Comparison of ENCODE assay signal across 14 cellular contexts in genomic region chr17:43482103-43483012, GRCh38. TPM values are rescaled to one million over a fixed set of nuclear protein-coding genes. Genes with fewer than 3 reads are reported as not detected.
DNase-seq lines count a peak whose midpoint lies in the region; ATAC-seq and TF ChIP-seq lines count a peak whose summit lies in the region.
"Had no signal": no experiment of that assay in that cellular context is flagged by ENCODE, and none has a peak within 500 bp of the region (broad histone marks: within the 10 kb centered on the region; RNA-seq: fewer than 3 reads in every experiment).

No MANE protein-coding gene starts in this region.

- peak overlapping the region; percentile 55 to 90 (median 71); a peak in 20 of 22 replicates for H3K4me2 ChIP-seq in BLaER1 treated with 17β-estradiol and CSF1 and Interleukin-3, amounts not matched to agents 10 nM and 100 nM
- no peak overlapping the region for H3K4me2 ChIP-seq in Karpas-422 (ENCODE audit: low read depth, low read length, poor library complexity, severe bottlenecking)
- no peak overlapping the region for H3K4me2 ChIP-seq in neural progenitor cell

- peak overlapping the region; percentile 67 to 94 (median 86); a peak in 17 of 22 replicates for H3K9ac ChIP-seq in BLaER1 treated with 17β-estradiol and CSF1 and Interleukin-3, amounts not matched to agents 10 nM and 100 nM
- H3K9ac ChIP-seq in Karpas-422 (ENCODE audit: low read length) (no peak overlapping the region), neural progenitor cell (no peak overlapping the region)

- no peak overlapping the region for H3K4me3 Mint-ChIP-seq in dendritic cell treated with granulocyte-macrophage colony-stimulating factor and Interleukin-4, amounts not matched to agents 40 ng/mL and 50 ng/mL, for 4 days
- no peak overlapping the region for H3K4me3 Mint-ChIP-seq in neural progenitor cell

- peak overlapping the region; percentile 69 to 91 (median 72); a peak in 21 of 22 replicates for H3K27ac ChIP-seq in BLaER1 treated with 17β-estradiol and CSF1 and Interleukin-3, amounts not matched to agents 10 nM and 100 nM
- H3K27ac ChIP-seq in Karpas-422 (ENCODE audit: low read length) = no peak overlapping the region
- H3K27ac ChIP-seq in neural progenitor cell = no peak overlapping the region
- no peak overlapping the region for H3K27ac ChIP-seq in adrenal gland

- no peak overlapping the region for H3K4me3 ChIP-seq in BLaER1 treated with 17β-estradiol and CSF1 and Interleukin-3, amounts not matched to agents 10 nM and 100 nM
- H3K4me3 ChIP-seq in Karpas-422 (ENCODE audit: low read length) (no peak overlapping the region), neural progenitor cell (no peak overlapping the region), adrenal gland (no peak overlapping the region)
- H3K4me3 ChIP-seq: prostate gland had no signal

- no peak for TF ChIP-seq CTCF in neural progenitor cell (IDR thresholded peaks at IDR 0.05)
- TF ChIP-seq CTCF in adrenal gland (IDR thresholded peaks at IDR 0.05) = no peak

- H3K9me2 ChIP-seq in Karpas-422 (replicated peaks; ENCODE audit: insufficient read depth, low read length) = no peaks in the 10 kb centered on the region

- peaks cover 43% of the 10 kb centered on the region for H3K4me1 Mint-ChIP-seq in dendritic cell treated with granulocyte-macrophage colony-stimulating factor and Interleukin-4, amounts not matched to agents 40 ng/mL and 50 ng/mL, for 4 days (ENCODE audit: low read depth)
- H3K4me1 Mint-ChIP-seq in neural progenitor cell = peaks cover 23% of the 10 kb centered on the region

- TF ChIP-seq POLR2A in adrenal gland (IDR thresholded peaks at IDR 0.05) = no peak

- H3K27me3 ChIP-seq in BLaER1 treated with 17β-estradiol and CSF1 and Interleukin-3, amounts not matched to agents 10 nM and 100 nM = no peaks in the 10 kb centered on the region
- H3K27me3 ChIP-seq in Karpas-422 (ENCODE audit: low read length) = no peaks in the 10 kb centered on the region
- no peaks in the 10 kb centered on the region for H3K27me3 ChIP-seq in neural progenitor cell
- no peaks in the 10 kb centered on the region for H3K27me3 ChIP-seq in adrenal gland

- H3K79me2 ChIP-seq in Karpas-422 (ENCODE audit: low read length) = peaks cover 36% of the 10 kb centered on the region
- H3K79me2 ChIP-seq in neural progenitor cell (ENCODE audit: low read depth) = peaks cover 36% of the 10 kb centered on the region

- no peaks in the 10 kb centered on the region for H3F3A ChIP-seq in neural progenitor cell (ENCODE audit: low read depth)

- no peaks in the 10 kb centered on the region for H3K27me3 Mint-ChIP-seq in dendritic cell treated with granulocyte-macrophage colony-stimulating factor and Interleukin-4, amounts not matched to agents 40 ng/mL and 50 ng/mL, for 4 days
- H3K27me3 Mint-ChIP-seq in neural progenitor cell (ENCODE audit: insufficient read depth, low read depth) = peaks cover 3% of the 10 kb centered on the region

- peaks cover 0 to 32% (median 8%) of the 10 kb centered on the region in 11 experiments; a peak in 11 of 22 replicates for H4K20me1 ChIP-seq in BLaER1 treated with 17β-estradiol and CSF1 and Interleukin-3, amounts not matched to agents 10 nM and 100 nM
- H4K20me1 ChIP-seq in Karpas-422 (ENCODE audit: insufficient read depth, low read depth, low read length) (no peaks in the 10 kb centered on the region), neural progenitor cell (ENCODE audit: low read depth) (peaks cover 3% of the 10 kb centered on the region)

- intact Hi-C loops in dendritic cell treated with granulocyte-macrophage colony-stimulating factor and Interleukin-4, amounts not matched to agents 40 ng/mL and 50 ng/mL, for 4 days (cut with micrococcal nuclease) = loop anchor here (1.0 kb wide), 2 partner anchors 88 to 114 kb away; no protein-coding TSS in a partner anchor
- intact Hi-C loops in adrenal gland (cut with DNase I) = loop anchor here (2.0 kb wide), 1 partner anchor 88 kb away; no protein-coding TSS in a partner anchor

- peak overlapping the region; percentile 97 for H3K27ac Mint-ChIP-seq in dendritic cell treated with granulocyte-macrophage colony-stimulating factor and Interleukin-4, amounts not matched to agents 40 ng/mL and 50 ng/mL, for 4 days
- H3K27ac Mint-ChIP-seq in neural progenitor cell = no peak overlapping the region

- H3K36me3 ChIP-seq in BLaER1 treated with 17β-estradiol and CSF1 and Interleukin-3, amounts not matched to agents 10 nM and 100 nM = no peaks in the 10 kb centered on the region
- H3K36me3 ChIP-seq in Karpas-422 (ENCODE audit: insufficient read depth, low read length) = no peaks in the 10 kb centered on the region
- H3K36me3 ChIP-seq in neural progenitor cell = no peaks in the 10 kb centered on the region
- H3K36me3 ChIP-seq in adrenal gland (replicated peaks in 1 of 2) = no peaks in the 10 kb centered on the region
- H3K36me3 ChIP-seq: prostate gland had no signal

- no peaks in the 10 kb centered on the region for H3K9me3 Mint-ChIP-seq in dendritic cell treated with granulocyte-macrophage colony-stimulating factor and Interleukin-4, amounts not matched to agents 40 ng/mL and 50 ng/mL, for 4 days
- H3K9me3 Mint-ChIP-seq in neural progenitor cell = no peaks in the 10 kb centered on the region

- H3K36me3 Mint-ChIP-seq in dendritic cell treated with granulocyte-macrophage colony-stimulating factor and Interleukin-4, amounts not matched to agents 40 ng/mL and 50 ng/mL, for 4 days (ENCODE audit: low read depth) = peaks cover 15% of the 10 kb centered on the region
- H3K36me3 Mint-ChIP-seq in neural progenitor cell = no peaks in the 10 kb centered on the region

- no peaks in the 10 kb centered on the region for H3K9me3 ChIP-seq in BLaER1 treated with 17β-estradiol and CSF1 and Interleukin-3, amounts not matched to agents 10 nM and 100 nM (replicated peaks in 1 of 11)
- H3K9me3 ChIP-seq in Karpas-422 (ENCODE audit: low read length) (no peaks in the 10 kb centered on the region), neural progenitor cell (ENCODE audit: low read depth) (no peaks in the 10 kb centered on the region), adrenal gland (replicated peaks in 1 of 3) (no peaks in the 10 kb centered on the region)
- H3K9me3 ChIP-seq: prostate gland had no signal

- no peak for ATAC-seq in GM19328 (IDR thresholded peaks at IDR 0.05; ENCODE audit: unreplicated experiment)

- 73 to 78% (median 77%) methylated on average over 11 of the region's 11 CpGs for WGBS in adrenal gland, 4 donors

- DNase-seq in Karpas-422 = peak; percentile 36
- no peak for DNase-seq in neural progenitor cell (ENCODE audit: low spot score)
- DNase-seq in GF-D8 (lab: John Stamatoyannopoulos, UW) = no peak
- DNase-seq in NCI-H1105 (lab: John Stamatoyannopoulos, UW) = no peak
- DNase-seq in adrenal gland = no peak
- DNase-seq: activated CD8-positive, alpha-beta memory T cell treated with anti-CD3 and anti-CD28 coated beads, Interleukin-2, amount 50 U/mL, for 4 hours; KBM-7; NCI-H187; SHP77; stimulated activated CD4-positive, alpha-beta T cell treated with anti-CD3 and anti-CD28 coated beads, Interleukin-2, amount 100 ng/mL, for 24 hours had no signal

- H3K4me1 ChIP-seq in BLaER1 treated with 17β-estradiol and CSF1 and Interleukin-3, amounts not matched to agents 10 nM and 100 nM = peaks cover 29 to 44% (median 38%) of the 10 kb centered on the region in 10 experiments
- H3K4me1 ChIP-seq in Karpas-422 (ENCODE audit: low read length) (peaks cover 23% of the 10 kb centered on the region), neural progenitor cell (peaks cover 11% of the 10 kb centered on the region), adrenal gland (replicated peaks in 1 of 2) (peaks cover 11 to 36% of the 10 kb centered on the region in 2 donors)

- H2AFZ ChIP-seq in Karpas-422 (ENCODE audit: low read length) (0 out of 2 replicates have a peak overlapping the region, but pooled peaks have one; percentile 23), neural progenitor cell (replicated peaks) (peak overlapping the region; percentile 18)

RNA-seq across cellular contexts. Expression of gene DHX8, which starts 1.4 kb away (rescaled TPM):
- total RNA-seq in Karpas-422 (2014; rRNA removed; shearing (Covaris generic); ENCODE audit: low replicate concordance) = 23.7 and 34.9 TPM in 2 replicates
- 46.8 and 134 TPM in 2 replicates for total RNA-seq in neural progenitor cell (ENCODE audit: low replicate concordance)
- 10 to 100 TPM; 15.2 to 43.6 (median 33.5) TPM for total RNA-seq in adrenal gland
- 10 to 100 TPM; 28.9 to 37.7 (median 30.9) TPM for polyA plus RNA-seq in adrenal gland

Comparison
In these comparisons a context has a peak if more than half of its experiments do, and no peak if none do; other contexts are left out.
1. H3K27ac ChIP-seq: peak in BLaER1 treated with 17β-estradiol and CSF1 and Interleukin-3, amounts not matched to agents 10 nM and 100 nM (11 of 11); none in Karpas-422 (single experiment), neural progenitor cell (single experiment) and adrenal gland (0 of 5).
2. H3K4me2 ChIP-seq: peak in BLaER1 treated with 17β-estradiol and CSF1 and Interleukin-3, amounts not matched to agents 10 nM and 100 nM (11 of 11); none in Karpas-422 (single experiment) and neural progenitor cell (single experiment).
3. H3K9ac ChIP-seq: peak in BLaER1 treated with 17β-estradiol and CSF1 and Interleukin-3, amounts not matched to agents 10 nM and 100 nM (11 of 11); none in Karpas-422 (single experiment) and neural progenitor cell (single experiment).